Comparison of ENCODE assay signal across 19 cellular contexts in the genomic region with DNA sequence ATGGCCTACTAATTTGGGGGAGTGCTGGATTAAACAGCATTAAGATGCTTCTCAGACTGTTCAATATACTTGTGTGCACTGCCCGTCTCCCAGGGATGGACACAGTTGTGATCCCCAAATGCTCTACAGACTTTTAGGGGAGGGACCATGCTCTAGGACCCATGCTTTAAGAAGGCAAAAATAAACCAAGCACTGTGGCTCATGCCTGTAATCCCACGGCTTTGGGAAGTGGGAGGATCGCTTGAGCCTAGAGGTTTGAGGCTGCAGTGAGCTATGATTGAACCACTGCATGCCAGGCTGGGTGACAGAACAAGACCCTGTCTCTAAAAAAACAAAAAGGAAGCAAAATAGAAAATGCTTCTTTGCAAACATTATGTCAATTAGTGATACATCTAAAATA.
A peak's percentile ranks its signal among the peaks of the same experiment; 100 is the strongest.
DNase-seq lines count a peak whose midpoint lies in the region; ATAC-seq and TF ChIP-seq lines count a peak whose summit lies in the region.
"Had no signal": no experiment of that assay in that cellular context is flagged by ENCODE, and none has a peak within 500 bp of the region (broad histone marks: within the 10 kb centered on the region; RNA-seq: fewer than 3 reads in every experiment).

No MANE protein-coding gene starts in this region.

- no peak overlapping the region for H3K4me3 Mint-ChIP-seq in activated naive CD8-positive, alpha-beta T cell treated with anti-CD3 and anti-CD28 coated beads, Interleukin-2, amount 50 U/mL, for 24 hours
- no peak overlapping the region for H3K4me3 Mint-ChIP-seq in neural progenitor cell
- H3K4me3 Mint-ChIP-seq: WTC11 had no signal

- no peaks in the 10 kb centered on the region for H3K9me3 Mint-ChIP-seq in activated naive CD8-positive, alpha-beta T cell treated with anti-CD3 and anti-CD28 coated beads, Interleukin-2, amount 50 U/mL, for 24 hours
- peaks cover 24% of the 10 kb centered on the region for H3K9me3 Mint-ChIP-seq in neural progenitor cell

- H3K36me3 ChIP-seq in SK-N-SH (replicated peaks in 1 of 2; ENCODE audit: control insufficient read depth in 1 of 2, insufficient read depth in 2 of 2, low read length in 1 of 2) (peaks cover 13 to 39% of the 10 kb centered on the region in 2 experiments), KMS-11 (ENCODE audit: insufficient read depth) (no peaks in the 10 kb centered on the region; the same call in 1 of the 2 replicates), neural progenitor cell (no peaks in the 10 kb centered on the region)
- H3K36me3 ChIP-seq: cardiac muscle cell had no signal

- H3K4me2 ChIP-seq in SK-N-SH (no peak overlapping the region), KMS-11 (peak overlapping the region; percentile 67), neural progenitor cell (no peak overlapping the region)

- WGBS in SK-N-SH (ENCODE audit: low lambda C conversion rate), result 71% methylated on average over 3 of the region's 3 CpGs

- no peak overlapping the region for H2AFZ ChIP-seq in SK-N-SH (ENCODE audit: low read depth)
- H2AFZ ChIP-seq in KMS-11 (ENCODE audit: low read depth), result no peak overlapping the region
- no peak overlapping the region for H2AFZ ChIP-seq in neural progenitor cell (replicated peaks)

- TF ChIP-seq CTCF in SK-N-SH (IDR thresholded peaks at IDR 0.05) (no peak), KMS-11 (conservative IDR thresholded peaks at IDR 0.05; ENCODE audit: low read depth, low read length) (no peak), neural progenitor cell (IDR thresholded peaks at IDR 0.05) (no peak)

- no peak overlapping the region for H3K27ac ChIP-seq in SK-N-SH (ENCODE audit: low read depth in 2 of 2, low read length in 1 of 2)
- peak overlapping the region; percentile 85 for H3K27ac ChIP-seq in KMS-11
- peak overlapping the region; percentile 34 for H3K27ac ChIP-seq in neural progenitor cell
- H3K27ac ChIP-seq: C4-2B, cardiac muscle cell, lower lobe of right lung, tibial artery had no signal

- H3K9me3 ChIP-seq in SK-N-SH, result no peaks in the 10 kb centered on the region
- no peaks in the 10 kb centered on the region for H3K9me3 ChIP-seq in neural progenitor cell (ENCODE audit: low read depth)
- H3K9me3 ChIP-seq: lower lobe of right lung had no signal

- peaks cover 31% of the 10 kb centered on the region for H3K36me3 Mint-ChIP-seq in activated naive CD8-positive, alpha-beta T cell treated with anti-CD3 and anti-CD28 coated beads, Interleukin-2, amount 50 U/mL, for 24 hours (ENCODE audit: low read depth)
- peaks cover 33% of the 10 kb centered on the region for H3K36me3 Mint-ChIP-seq in neural progenitor cell

- peaks cover 8% of the 10 kb centered on the region; the same call in 1 of the 2 replicates for H4K20me1 ChIP-seq in SK-N-SH (ENCODE audit: insufficient read depth)
- H4K20me1 ChIP-seq in KMS-11 (ENCODE audit: insufficient read depth), result no peaks in the 10 kb centered on the region
- no peaks in the 10 kb centered on the region for H4K20me1 ChIP-seq in neural progenitor cell (ENCODE audit: low read depth)

- no peak overlapping the region for H3K4me3 ChIP-seq in SK-N-SH (ENCODE audit: low read depth in 2 of 2, low read length in 1 of 2)
- no peak overlapping the region for H3K4me3 ChIP-seq in KMS-11 (IDR thresholded peaks at IDR 0.05; ENCODE audit: insufficient read depth, low read depth, low read length)
- H3K4me3 ChIP-seq in neural progenitor cell, result no peak overlapping the region
- H3K4me3 ChIP-seq: cardiac muscle cell, lower lobe of right lung, tibial artery had no signal

- no peak for TF ChIP-seq RAD21 in SK-N-SH (IDR thresholded peaks at IDR 0.05; ENCODE audit: low read length)

- no peaks in the 10 kb centered on the region for H3K9me2 ChIP-seq in SK-N-SH

- H3K9ac ChIP-seq in SK-N-SH, result no peak overlapping the region
- H3K9ac ChIP-seq in KMS-11, result peak overlapping the region; percentile 23; the same call in 1 of the 2 replicates
- H3K9ac ChIP-seq in neural progenitor cell, result no peak overlapping the region

- H3K4me1 ChIP-seq in SK-N-SH (ENCODE audit: control insufficient read depth in 1 of 2, insufficient read depth in 2 of 2, low read depth in 1 of 2, low read length in 1 of 2) (no peaks in the 10 kb centered on the region), KMS-11 (ENCODE audit: low read depth, poor library complexity, severe bottlenecking) (peaks cover 54% of the 10 kb centered on the region), neural progenitor cell (no peaks in the 10 kb centered on the region)
- H3K4me1 ChIP-seq: lower lobe of right lung, tibial artery had no signal

- CTCF ChIA-PET in SK-N-SH (lab: Yijun Ruan, JAX), result interaction anchor here (1.3 to 2.0 kb wide), 2 partner anchors 9 to 36 kb away, joined by 7 read pairs; no protein-coding TSS in a partner anchor

- peaks cover 13% of the 10 kb centered on the region; the same call in 1 of the 2 replicates for H3K79me2 ChIP-seq in SK-N-SH (ENCODE audit: insufficient read depth)
- H3K79me2 ChIP-seq in KMS-11 (ENCODE audit: insufficient read depth, low read depth), result peaks cover 22% of the 10 kb centered on the region; the same call in 1 of the 2 replicates
- no peaks in the 10 kb centered on the region for H3K79me2 ChIP-seq in neural progenitor cell (ENCODE audit: low read depth)

- H3K27ac Mint-ChIP-seq in activated naive CD8-positive, alpha-beta T cell treated with anti-CD3 and anti-CD28 coated beads, Interleukin-2, amount 50 U/mL, for 24 hours, result peak overlapping the region; percentile 52
- H3K27ac Mint-ChIP-seq in neural progenitor cell, result no peak overlapping the region

- H3K27me3 ChIP-seq in SK-N-SH (ENCODE audit: insufficient read depth), result no peaks in the 10 kb centered on the region
- no peaks in the 10 kb centered on the region for H3K27me3 ChIP-seq in KMS-11 (ENCODE audit: insufficient read depth, low read depth)
- no peaks in the 10 kb centered on the region for H3K27me3 ChIP-seq in neural progenitor cell
- H3K27me3 ChIP-seq: cardiac muscle cell, tibial artery had no signal

- no peak for ATAC-seq in SK-N-SH treated with all-trans-retinoic acid at 6 μM for 48 hours
- no peak for ATAC-seq in activated naive CD8-positive, alpha-beta T cell treated with anti-CD3 and anti-CD28 coated beads, Interleukin-2, amount 50 U/mL, for 24 hours
- ATAC-seq: lower lobe of right lung, WTC11 had no signal

- H3K4me1 Mint-ChIP-seq in activated naive CD8-positive, alpha-beta T cell treated with anti-CD3 and anti-CD28 coated beads, Interleukin-2, amount 50 U/mL, for 24 hours, result peaks cover 56% of the 10 kb centered on the region
- peaks cover 2% of the 10 kb centered on the region for H3K4me1 Mint-ChIP-seq in neural progenitor cell
- H3K4me1 Mint-ChIP-seq: WTC11 had no signal

- H3F3A ChIP-seq in SK-N-SH (replicated peaks; ENCODE audit: insufficient read depth) (no peaks in the 10 kb centered on the region), neural progenitor cell (ENCODE audit: low read depth) (peaks cover 4% of the 10 kb centered on the region)

- peak; percentile 5 for DNase-seq in SK-N-SH
- no peak for DNase-seq in activated naive CD8-positive, alpha-beta T cell treated with anti-CD3 and anti-CD28 coated beads, Interleukin-2, amount 50 U/mL, for 24 hours
- no peak for DNase-seq in neural progenitor cell (ENCODE audit: low spot score)
- no peak for DNase-seq in NCI-H774 (lab: John Stamatoyannopoulos, UW)
- no peak for DNase-seq in stimulated activated CD4-positive, alpha-beta T cell treated with anti-CD3 and anti-CD28 coated beads, Interleukin-2, amount 100 ng/mL, for 48 hours
- no peak for DNase-seq in stimulated activated naive CD4-positive, alpha-beta T cell (lab: John Stamatoyannopoulos, UW)
- DNase-seq: 8988T; HCEC 1CT; Karpas-422; lower lobe of right lung; NCI-H1105; NCI-H748 treated with DMSO at 0.1 percent for 48 hours; stimulated activated CD4-positive, alpha-beta T cell treated with anti-CD3 and anti-CD28 coated beads, Interleukin-4, amount 100 ng/mL, for 4 hours; tibial artery had no signal

- POLR2A ChIA-PET in SK-N-SH (lab: Yijun Ruan, JAX), result no interaction called here

- no peaks in the 10 kb centered on the region for H3K27me3 Mint-ChIP-seq in activated naive CD8-positive, alpha-beta T cell treated with anti-CD3 and anti-CD28 coated beads, Interleukin-2, amount 50 U/mL, for 24 hours
- peaks cover 5% of the 10 kb centered on the region for H3K27me3 Mint-ChIP-seq in neural progenitor cell (ENCODE audit: insufficient read depth, low read depth)

- no peak for TF ChIP-seq EP300 in SK-N-SH (IDR thresholded peaks at IDR 0.05; ENCODE audit: borderline replicate concordance in 1 of 2, low read depth in 1 of 2, low read length in 1 of 2)

TF ChIP-seq in SK-N-SH, 30 proteins besides CTCF, POLR2A, EP300 and RAD21 (continues in another document):
- TF ChIP-seq NFIC (IDR thresholded peaks at IDR 0.05; ENCODE audit: borderline replicate concordance) (no peak), GATA2 (CRISPR knock-in tag; IDR thresholded peaks at IDR 0.05) (no peak), RFX5 (IDR thresholded peaks at IDR 0.05; ENCODE audit: low read length) (no peak), ELF1 (IDR thresholded peaks at IDR 0.05) (no peak), FOXJ3 (CRISPR knock-in tag; IDR thresholded peaks at IDR 0.05) (no peak), CHD2 (IDR thresholded peaks at IDR 0.05; ENCODE audit: low read length, partially characterized antibody) (no peak)
- TF ChIP-seq, protein P1, sequence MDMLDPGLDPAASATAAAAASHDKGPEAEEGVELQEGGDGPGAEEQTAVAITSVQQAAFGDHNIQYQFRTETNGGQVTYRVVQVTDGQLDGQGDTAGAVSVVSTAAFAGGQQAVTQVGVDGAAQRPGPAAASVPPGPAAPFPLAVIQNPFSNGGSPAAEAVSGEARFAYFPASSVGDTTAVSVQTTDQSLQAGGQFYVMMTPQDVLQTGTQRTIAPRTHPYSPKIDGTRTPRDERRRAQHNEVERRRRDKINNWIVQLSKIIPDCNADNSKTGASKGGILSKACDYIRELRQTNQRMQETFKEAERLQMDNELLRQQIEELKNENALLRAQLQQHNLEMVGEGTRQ (IDR thresholded peaks at IDR 0.05; ENCODE audit: borderline replicate concordance, low read depth, low read length), result no peak

TF ChIP-seq in SK-N-SH treated with all-trans-retinoic acid at 6 μM for 48 hours, 23 proteins besides CTCF, POLR2A, EP300 and RAD21:
- TF ChIP-seq, protein P2, sequence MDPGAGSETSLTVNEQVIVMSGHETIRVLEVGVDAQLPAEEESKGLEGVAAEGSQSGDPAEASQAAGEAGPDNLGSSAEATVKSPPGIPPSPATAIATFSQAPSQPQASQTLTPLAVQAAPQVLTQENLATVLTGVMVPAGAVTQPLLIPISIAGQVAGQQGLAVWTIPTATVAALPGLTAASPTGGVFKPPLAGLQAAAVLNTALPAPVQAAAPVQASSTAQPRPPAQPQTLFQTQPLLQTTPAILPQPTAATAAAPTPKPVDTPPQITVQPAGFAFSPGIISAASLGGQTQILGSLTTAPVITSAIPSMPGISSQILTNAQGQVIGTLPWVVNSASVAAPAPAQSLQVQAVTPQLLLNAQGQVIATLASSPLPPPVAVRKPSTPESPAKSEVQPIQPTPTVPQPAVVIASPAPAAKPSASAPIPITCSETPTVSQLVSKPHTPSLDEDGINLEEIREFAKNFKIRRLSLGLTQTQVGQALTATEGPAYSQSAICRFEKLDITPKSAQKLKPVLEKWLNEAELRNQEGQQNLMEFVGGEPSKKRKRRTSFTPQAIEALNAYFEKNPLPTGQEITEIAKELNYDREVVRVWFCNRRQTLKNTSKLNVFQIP (CRISPR knock-in tag; IDR thresholded peaks at IDR 0.05; ENCODE audit: borderline replicate concordance, low read depth), result no peak
- TF ChIP-seq ZFP3 (CRISPR knock-in tag; IDR thresholded peaks at IDR 0.05), result no peak

Comparison
In these comparisons a context has a peak if more than half of its experiments do, and no peak if none do; other contexts are left out.
1. H3K27ac ChIP-seq: peak in KMS-11 (single experiment) and neural progenitor cell (single experiment); none in SK-N-SH (0 of 2).